In the genomic region with DNA sequence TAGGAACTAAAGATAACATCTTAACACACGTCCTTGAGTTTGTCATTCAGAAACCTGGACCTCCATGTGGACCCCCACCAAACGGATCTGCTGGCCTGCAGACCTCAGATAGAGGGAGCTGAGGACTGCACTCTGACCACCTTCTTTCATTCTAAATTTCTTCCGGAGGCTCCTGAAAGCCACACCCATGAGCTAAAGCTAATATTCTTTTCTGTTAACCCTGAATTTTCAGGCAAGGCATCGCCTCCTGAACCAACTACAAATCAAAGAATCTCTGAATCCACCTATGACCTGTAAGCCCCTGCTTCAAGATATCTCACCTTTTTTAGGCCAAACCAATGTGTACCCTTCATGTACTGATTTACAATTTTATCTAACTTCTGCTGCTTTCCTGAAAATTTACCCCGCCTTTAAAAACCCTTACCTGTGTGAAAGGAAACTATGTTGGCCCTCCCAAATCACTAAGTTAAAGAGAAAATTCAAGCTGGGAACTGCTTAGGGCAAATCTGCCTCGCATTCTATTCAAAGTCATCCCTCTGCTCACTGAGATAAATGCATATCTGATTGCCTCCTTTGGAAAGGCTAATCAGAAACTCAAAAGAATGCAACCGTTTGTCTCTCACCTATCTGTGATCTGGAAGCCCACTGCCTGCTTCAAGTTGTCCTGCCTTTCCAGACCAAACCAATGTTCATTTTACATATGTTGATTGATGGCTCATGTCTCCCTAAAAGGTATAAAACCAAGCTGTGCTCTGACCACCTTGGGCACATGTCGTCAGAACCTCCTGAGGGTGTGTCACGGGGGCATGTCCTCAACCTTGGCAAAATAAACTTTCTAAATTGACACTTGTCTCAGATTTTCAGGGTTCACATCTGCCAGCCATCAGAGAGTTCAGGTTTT, we compare ENCODE assay signal across 1 cellular context.
TF ChIP-seq lines count a peak whose summit lies in the region.

No MANE protein-coding gene starts in this region.

TF ChIP-seq in H1, 55 proteins besides CTCF, POLR2A, EP300 and RAD21:
- TF ChIP-seq SAP30 (IDR thresholded peaks at IDR 0.05; ENCODE audit: insufficient read depth, insufficient replicate concordance, low read length) (no peak), SUZ12 (IDR thresholded peaks at IDR 0.05; ENCODE audit: low read length) (no peak), SRF (IDR thresholded peaks at IDR 0.05; ENCODE audit: low read depth, low read length) (no peak), GTF2F1 (IDR thresholded peaks at IDR 0.05; ENCODE audit: borderline replicate concordance, low read depth, low read length) (no peak)
- TF ChIP-seq, protein P1, sequence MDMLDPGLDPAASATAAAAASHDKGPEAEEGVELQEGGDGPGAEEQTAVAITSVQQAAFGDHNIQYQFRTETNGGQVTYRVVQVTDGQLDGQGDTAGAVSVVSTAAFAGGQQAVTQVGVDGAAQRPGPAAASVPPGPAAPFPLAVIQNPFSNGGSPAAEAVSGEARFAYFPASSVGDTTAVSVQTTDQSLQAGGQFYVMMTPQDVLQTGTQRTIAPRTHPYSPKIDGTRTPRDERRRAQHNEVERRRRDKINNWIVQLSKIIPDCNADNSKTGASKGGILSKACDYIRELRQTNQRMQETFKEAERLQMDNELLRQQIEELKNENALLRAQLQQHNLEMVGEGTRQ (IDR thresholded peaks at IDR 0.05; ENCODE audit: low read length): no peak
TF ChIP-seq in H1: peak in this region for 0.
